In genomic region chr3:180690061-180690460, GRCh38 we compare ENCODE assay signal across 19 cellular contexts. TPM values are rescaled to one million over a fixed set of nuclear protein-coding genes. Genes with fewer than 3 reads are reported as not detected.
DNase-seq lines count a peak whose midpoint lies in the region; ATAC-seq and TF ChIP-seq lines count a peak whose summit lies in the region.
"Had no signal": no experiment of that assay in that cellular context is flagged by ENCODE, and none has a peak within 500 bp of the region (broad histone marks: within the 10 kb centered on the region; RNA-seq: fewer than 3 reads in every experiment).

No MANE protein-coding gene starts in this region.

- no peak overlapping the region for H3K4me3 ChIP-seq in HEK293 (ENCODE audit: low read depth, low read length)
- H3K4me3 ChIP-seq: lower lobe of right lung had no signal

- TF ChIP-seq CTCF in HEK293 (tag by site-specific recombination; IDR thresholded peaks at IDR 0.05): no peak
- peak; percentile 37 for TF ChIP-seq CTCF in foreskin keratinocyte (conservative IDR thresholded peaks at IDR 0.05)

- CTCF ChIA-PET in HEK293 (lab: Yijun Ruan, JAX): interaction anchor here (0.8 to 1.4 kb wide), 3 partner anchors 114 to 586 kb away, joined by 3 to 4 read pairs (median 3); no protein-coding TSS in a partner anchor

- POLR2A ChIA-PET in HEK293 (lab: Yijun Ruan, JAX): interaction anchor here (0.6 kb wide), 1 partner anchor 694 kb away, joined by 3 read pairs; no protein-coding TSS in a partner anchor

- DNase-seq in DMS53 (lab: John Stamatoyannopoulos, UW) (peak; percentile 43), NCI-H774 (lab: John Stamatoyannopoulos, UW) (peak; percentile 67), foreskin keratinocyte (no peak), 8988T (no peak), DMS79 (lab: John Stamatoyannopoulos, UW) (no peak)
- DNase-seq in central memory CD4-positive, alpha-beta T cell: no peak
- DNase-seq: activated CD4-positive, alpha-beta T cell treated with anti-CD3 and anti-CD28 coated beads, Interleukin-2, amount 50 U/mL, for 48 hours; aorta; CD4-positive, alpha-beta memory T cell; dermis blood vessel endothelial cell; lower lobe of right lung; NCI-H510A; right cardiac atrium; SHP77 had no signal

- peaks cover 7% of the 10 kb centered on the region for H3K27me3 ChIP-seq in foreskin keratinocyte

- H3K36me3 ChIP-seq in HEK293 (ENCODE audit: control insufficient read depth in 2 of 2, insufficient read depth in 1 of 2, low read length in 2 of 2): no peaks in the 10 kb centered on the region
- H3K36me3 ChIP-seq: lower lobe of right lung had no signal

- H3K9me3 ChIP-seq in HEK293 (ENCODE audit: control insufficient read depth, insufficient read depth, low read depth, low read length): no peaks in the 10 kb centered on the region
- H3K9me3 ChIP-seq: lower lobe of right lung had no signal

- H3K4me1 ChIP-seq in HEK293 (ENCODE audit: control insufficient read depth, insufficient read depth, low read length) (no peaks in the 10 kb centered on the region), foreskin keratinocyte (no peaks in the 10 kb centered on the region)
- H3K4me1 ChIP-seq: lower lobe of right lung had no signal

- ATAC-seq in foreskin keratinocyte: no peak
- ATAC-seq: lower lobe of right lung; right cardiac atrium; stimulated activated memory B cell treated with anti-CD40 and anti-IgM and Interleukin-4, amounts not matched to agents 10 μg/mL and 1 μg/mL and 100 μg/mL, for 72 hours had no signal

- H3K27ac ChIP-seq in HEK293 (ENCODE audit: extremely low read depth, low read depth, low read length) (no peak overlapping the region), foreskin keratinocyte (no peak overlapping the region)
- H3K27ac ChIP-seq: lower lobe of right lung had no signal

TF ChIP-seq in HEK293, 187 proteins besides CTCF, POLR2A, EP300 and RAD21:
- TF ChIP-seq ZNF654 (tag by site-specific recombination; IDR thresholded peaks at IDR 0.05; ENCODE audit: low read depth) (peak; percentile 72), ZNF513 (tag by site-specific recombination; IDR thresholded peaks at IDR 0.05) (no peak), PRDM1 (tag by site-specific recombination; IDR thresholded peaks at IDR 0.05) (peak; percentile 61), ZNF112 (tag by site-specific recombination; IDR thresholded peaks at IDR 0.05) (no peak)

RNA-seq across cellular contexts. Expression of gene CCDC39, which starts 10.8 kb away (rescaled TPM):
- not detected in 2 replicates for total RNA-seq in foreskin keratinocyte
- polyA plus RNA-seq in foreskin keratinocyte: not detected in 2 replicates
- total RNA-seq: activated T-helper 2 cell treated with anti-CD3 and anti-CD28 coated beads, Interferon-gamma antibody, Interleukin-2, Interleukin-4, amounts not matched to agents 10 μg/mL and 5 μg/mL and 100 μg/mL, durations not matched to agents 14 hours and 24 hours and 36 hours; LHCN-M2; right cardiac atrium; ureter had no signal
- polyA plus RNA-seq: aorta; CD4-positive, alpha-beta memory T cell; right cardiac atrium had no signal

Comparison
In these comparisons a context has a peak if more than half of its experiments do, and no peak if none do; other contexts are left out.
1. DNase-seq: peak in DMS53 (single experiment) and NCI-H774 (single experiment); none in foreskin keratinocyte (0 of 2), central memory CD4-positive, alpha-beta T cell (single experiment), 8988T (single experiment) and DMS79 (single experiment).